Comparison of ENCODE assay signal across 1 cellular context in the genomic region with DNA sequence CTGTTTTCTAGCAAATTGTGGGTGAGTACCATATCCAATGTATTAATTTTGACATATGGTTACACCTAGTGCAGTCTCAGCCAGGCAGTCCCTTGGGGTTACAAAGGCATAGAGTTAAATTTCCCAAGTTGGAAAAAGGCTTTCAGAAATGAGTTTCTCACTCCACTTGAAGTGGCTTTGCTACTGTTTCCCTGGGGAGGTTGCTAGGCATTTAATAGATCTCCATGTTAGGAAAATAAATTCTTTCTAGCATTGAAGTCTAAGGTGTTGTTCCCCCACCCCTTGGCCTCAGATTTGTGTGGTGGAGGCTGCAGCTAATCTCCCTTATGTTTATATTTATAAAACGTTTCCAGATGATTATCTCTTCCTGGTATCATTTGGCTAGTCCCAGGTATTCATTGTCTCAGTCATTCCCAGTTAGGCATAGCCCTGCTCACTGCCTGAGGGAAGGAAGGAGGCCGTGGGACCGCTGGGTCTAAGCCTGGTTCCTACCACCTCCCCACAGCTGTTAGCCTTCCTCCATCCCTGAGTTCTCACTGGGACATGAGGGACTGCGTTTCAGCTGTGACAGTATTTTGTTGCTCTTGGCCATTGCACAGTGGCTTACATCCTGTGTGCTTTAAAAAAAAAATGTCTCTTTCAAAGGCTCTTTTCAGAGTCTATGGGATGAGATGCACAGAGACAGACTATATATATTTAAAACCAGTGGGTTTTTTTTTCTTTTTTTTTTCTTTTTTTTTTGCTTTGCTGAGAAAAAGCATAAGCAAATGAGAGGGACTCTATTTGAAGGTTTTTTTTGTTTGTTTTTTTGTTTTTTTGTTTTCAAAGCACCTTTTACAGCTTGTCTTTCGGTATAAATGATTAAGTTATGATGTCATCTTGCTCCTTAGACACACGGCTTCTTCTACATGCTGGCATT.
TF ChIP-seq lines count a peak whose summit lies in the region.

No MANE protein-coding gene starts in this region.

TF ChIP-seq in GM23338, 12 proteins besides CTCF, POLR2A, EP300 and RAD21 (continued from another document):
- TF ChIP-seq, protein P1, sequence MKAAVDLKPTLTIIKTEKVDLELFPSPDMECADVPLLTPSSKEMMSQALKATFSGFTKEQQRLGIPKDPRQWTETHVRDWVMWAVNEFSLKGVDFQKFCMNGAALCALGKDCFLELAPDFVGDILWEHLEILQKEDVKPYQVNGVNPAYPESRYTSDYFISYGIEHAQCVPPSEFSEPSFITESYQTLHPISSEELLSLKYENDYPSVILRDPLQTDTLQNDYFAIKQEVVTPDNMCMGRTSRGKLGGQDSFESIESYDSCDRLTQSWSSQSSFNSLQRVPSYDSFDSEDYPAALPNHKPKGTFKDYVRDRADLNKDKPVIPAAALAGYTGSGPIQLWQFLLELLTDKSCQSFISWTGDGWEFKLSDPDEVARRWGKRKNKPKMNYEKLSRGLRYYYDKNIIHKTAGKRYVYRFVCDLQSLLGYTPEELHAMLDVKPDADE (IDR thresholded peaks at IDR 0.05), result no peak
- TF ChIP-seq JUNB (IDR thresholded peaks at IDR 0.05; ENCODE audit: unreplicated experiment) (no peak), ZNF114 (CRISPR knock-in tag; IDR thresholded peaks at IDR 0.05) (no peak), EZH2 (IDR thresholded peaks at IDR 0.05; ENCODE audit: low read depth, unreplicated experiment) (no peak), STAT1 (IDR thresholded peaks at IDR 0.05; ENCODE audit: unreplicated experiment) (no peak), POLR2AphosphoS5 (IDR thresholded peaks at IDR 0.05; ENCODE audit: low read depth) (no peak)
- TF ChIP-seq, protein P2, sequence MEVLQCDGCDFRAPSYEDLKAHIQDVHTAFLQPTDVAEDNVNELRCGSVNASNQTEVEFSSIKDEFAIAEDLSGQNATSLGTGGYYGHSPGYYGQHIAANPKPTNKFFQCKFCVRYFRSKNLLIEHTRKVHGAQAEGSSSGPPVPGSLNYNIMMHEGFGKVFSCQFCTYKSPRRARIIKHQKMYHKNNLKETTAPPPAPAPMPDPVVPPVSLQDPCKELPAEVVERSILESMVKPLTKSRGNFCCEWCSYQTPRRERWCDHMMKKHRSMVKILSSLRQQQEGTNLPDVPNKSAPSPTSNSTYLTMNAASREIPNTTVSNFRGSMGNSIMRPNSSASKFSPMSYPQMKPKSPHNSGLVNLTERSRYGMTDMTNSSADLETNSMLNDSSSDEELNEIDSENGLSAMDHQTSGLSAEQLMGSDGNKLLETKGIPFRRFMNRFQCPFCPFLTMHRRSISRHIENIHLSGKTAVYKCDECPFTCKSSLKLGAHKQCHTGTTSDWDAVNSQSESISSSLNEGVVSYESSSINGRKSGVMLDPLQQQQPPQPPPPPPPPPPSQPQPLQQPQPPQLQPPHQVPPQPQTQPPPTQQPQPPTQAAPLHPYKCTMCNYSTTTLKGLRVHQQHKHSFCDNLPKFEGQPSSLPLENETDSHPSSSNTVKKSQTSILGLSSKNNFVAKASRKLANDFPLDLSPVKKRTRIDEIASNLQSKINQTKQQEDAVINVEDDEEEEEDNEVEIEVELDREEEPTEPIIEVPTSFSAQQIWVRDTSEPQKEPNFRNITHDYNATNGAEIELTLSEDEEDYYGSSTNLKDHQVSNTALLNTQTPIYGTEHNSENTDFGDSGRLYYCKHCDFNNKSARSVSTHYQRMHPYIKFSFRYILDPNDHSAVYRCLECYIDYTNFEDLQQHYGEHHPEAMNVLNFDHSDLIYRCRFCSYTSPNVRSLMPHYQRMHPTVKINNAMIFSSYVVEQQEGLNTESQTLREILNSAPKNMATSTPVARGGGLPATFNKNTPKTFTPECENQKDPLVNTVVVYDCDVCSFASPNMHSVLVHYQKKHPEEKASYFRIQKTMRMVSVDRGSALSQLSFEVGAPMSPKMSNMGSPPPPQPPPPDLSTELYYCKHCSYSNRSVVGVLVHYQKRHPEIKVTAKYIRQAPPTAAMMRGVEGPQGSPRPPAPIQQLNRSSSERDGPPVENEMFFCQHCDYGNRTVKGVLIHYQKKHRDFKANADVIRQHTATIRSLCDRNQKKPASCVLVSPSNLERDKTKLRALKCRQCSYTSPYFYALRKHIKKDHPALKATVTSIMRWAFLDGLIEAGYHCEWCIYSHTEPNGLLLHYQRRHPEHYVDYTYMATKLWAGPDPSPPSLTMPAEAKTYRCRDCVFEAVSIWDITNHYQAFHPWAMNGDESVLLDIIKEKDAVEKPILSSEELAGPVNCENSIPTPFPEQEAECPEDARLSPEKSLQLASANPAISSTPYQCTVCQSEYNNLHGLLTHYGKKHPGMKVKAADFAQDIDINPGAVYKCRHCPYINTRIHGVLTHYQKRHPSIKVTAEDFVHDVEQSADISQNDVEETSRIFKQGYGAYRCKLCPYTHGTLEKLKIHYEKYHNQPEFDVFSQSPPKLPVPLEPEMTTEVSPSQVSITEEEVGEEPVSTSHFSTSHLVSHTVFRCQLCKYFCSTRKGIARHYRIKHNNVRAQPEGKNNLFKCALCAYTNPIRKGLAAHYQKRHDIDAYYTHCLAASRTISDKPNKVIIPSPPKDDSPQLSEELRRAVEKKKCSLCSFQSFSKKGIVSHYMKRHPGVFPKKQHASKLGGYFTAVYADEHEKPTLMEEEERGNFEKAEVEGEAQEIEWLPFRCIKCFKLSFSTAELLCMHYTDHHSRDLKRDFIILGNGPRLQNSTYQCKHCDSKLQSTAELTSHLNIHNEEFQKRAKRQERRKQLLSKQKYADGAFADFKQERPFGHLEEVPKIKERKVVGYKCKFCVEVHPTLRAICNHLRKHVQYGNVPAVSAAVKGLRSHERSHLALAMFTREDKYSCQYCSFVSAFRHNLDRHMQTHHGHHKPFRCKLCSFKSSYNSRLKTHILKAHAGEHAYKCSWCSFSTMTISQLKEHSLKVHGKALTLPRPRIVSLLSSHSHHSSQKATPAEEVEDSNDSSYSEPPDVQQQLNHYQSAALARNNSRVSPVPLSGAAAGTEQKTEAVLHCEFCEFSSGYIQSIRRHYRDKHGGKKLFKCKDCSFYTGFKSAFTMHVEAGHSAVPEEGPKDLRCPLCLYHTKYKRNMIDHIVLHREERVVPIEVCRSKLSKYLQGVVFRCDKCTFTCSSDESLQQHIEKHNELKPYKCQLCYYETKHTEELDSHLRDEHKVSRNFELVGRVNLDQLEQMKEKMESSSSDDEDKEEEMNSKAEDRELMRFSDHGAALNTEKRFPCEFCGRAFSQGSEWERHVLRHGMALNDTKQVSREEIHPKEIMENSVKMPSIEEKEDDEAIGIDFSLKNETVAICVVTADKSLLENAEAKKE (CRISPR knock-in tag; IDR thresholded peaks at IDR 0.05), result no peak
TF ChIP-seq in GM23338: peak in this region for 0.
